Comparison of ENCODE assay signal across 9 cellular contexts in genomic region chr17:76246080-76247066, GRCh38. TPM values are rescaled to one million over a fixed set of nuclear protein-coding genes. Genes with fewer than 3 reads are reported as not detected.
DNase-seq lines count a peak whose midpoint lies in the region; ATAC-seq and TF ChIP-seq lines count a peak whose summit lies in the region.
"Had no signal": no experiment of that assay in that cellular context is flagged by ENCODE, and none has a peak within 500 bp of the region (broad histone marks: within the 10 kb centered on the region; RNA-seq: fewer than 3 reads in every experiment).

No MANE protein-coding gene starts in this region.

- CTCF ChIA-PET in mammary epithelial cell (lab: Charles Lee; ENCODE audit: low non-redundant PET) = no interaction called here

- H3K9me3 Mint-ChIP-seq in IgD-negative memory B cell (no peaks in the 10 kb centered on the region), nephron (no peaks in the 10 kb centered on the region)

- H3K36me3 Mint-ChIP-seq in IgD-negative memory B cell (no peaks in the 10 kb centered on the region), nephron (ENCODE audit: low read depth) (no peaks in the 10 kb centered on the region)

- no peak overlapping the region for H3K27ac ChIP-seq in mammary epithelial cell (ENCODE audit: insufficient read depth, low read depth, low read length)
- H3K27ac ChIP-seq: thyroid gland had no signal

- in situ Hi-C loops in mammary epithelial cell (cut with MboI; ENCODE audit: low sequenced_read_pairs in 2 of 2) = no loop called here

- no peaks in the 10 kb centered on the region for H3K36me3 ChIP-seq in mammary epithelial cell (ENCODE audit: insufficient read depth, low read length)
- H3K36me3 ChIP-seq: thyroid gland had no signal

- WGBS in mammary epithelial cell (ENCODE audit: low coverage, missing lambda C conversion rate) = 73% methylated on average over 5 of the region's 7 CpGs

- H3K9ac ChIP-seq in mammary epithelial cell (ENCODE audit: insufficient read depth, low read length) = no peak overlapping the region

- H3K4me1 Mint-ChIP-seq in IgD-negative memory B cell (peaks cover 12 to 14% (median 13%) of the 10 kb centered on the region in 3 donors), nephron (peaks cover 42% of the 10 kb centered on the region)

- dilution Hi-C loops in mammary epithelial cell (cut with HindIII; ENCODE audit: low sequenced_read_pairs) = no loop called here

- no peak for TF ChIP-seq CTCF in nephron (IDR thresholded peaks at IDR 0.05; ENCODE audit: unreplicated experiment in 3 of 3)
- no peak for TF ChIP-seq CTCF in mammary epithelial cell (conservative IDR thresholded peaks at IDR 0.05 in 1 of 2, IDR thresholded peaks at IDR 0.05 in 1 of 2; ENCODE audit: extremely low read depth in 1 of 2, insufficient read depth in 1 of 2, low read depth in 1 of 2, low read length in 2 of 2)

- no peak overlapping the region for H2AFZ ChIP-seq in mammary epithelial cell (ENCODE audit: low read depth, low read length)

- H3K4me3 ChIP-seq in mammary epithelial cell (replicated peaks in 1 of 3; ENCODE audit: insufficient read depth in 1 of 3, low read depth in 2 of 3, low read length in 3 of 3) = no peak overlapping the region
- H3K4me3 ChIP-seq: thyroid gland had no signal

- no TSS peak for BruUV-seq in mammary epithelial cell (replicated peaks; lab: Mats Ljungman, UMichigan)

- no peaks in the 10 kb centered on the region for H3K9me3 ChIP-seq in mammary epithelial cell (replicated peaks; ENCODE audit: insufficient read depth, low read length)
- H3K9me3 ChIP-seq: thyroid gland had no signal

- peaks cover 2% of the 10 kb centered on the region for H3K4me1 ChIP-seq in mammary epithelial cell (ENCODE audit: insufficient read depth, low read length)

- peaks cover 14% of the 10 kb centered on the region for H3K27me3 ChIP-seq in mammary epithelial cell (ENCODE audit: insufficient read depth, low read length)
- H3K27me3 ChIP-seq: thyroid gland had no signal

- H3K27ac Mint-ChIP-seq in IgD-negative memory B cell = peak overlapping the region in 1 of 3 donors; percentile 91
- H3K27ac Mint-ChIP-seq in nephron = peak overlapping the region; percentile 50 to 88 (median 73)

- intact Hi-C loops in mammary epithelial cell (cut with micrococcal nuclease) = no loop called here

- peak; percentile 77 for DNase-seq in activated effector memory CD4-positive, alpha-beta T cell treated with anti-CD3 and anti-CD28 coated beads, Interleukin-2, amount 50 U/mL, for 16 hours
- DNase-seq in GM03348 (ENCODE audit: low spot score) = no peak
- no peak for DNase-seq in amygdala (lab: John Stamatoyannopoulos, UW)
- no peak for DNase-seq in mammary epithelial cell

- H3K27me3 Mint-ChIP-seq in IgD-negative memory B cell (peaks cover 22% of the 10 kb centered on the region), nephron (ENCODE audit: low read depth) (peaks cover 17% of the 10 kb centered on the region)

- H4K20me1 ChIP-seq in mammary epithelial cell (ENCODE audit: insufficient read depth, low read length) = no peaks in the 10 kb centered on the region

- peak; percentile 66 for ATAC-seq in GM18499 (IDR thresholded peaks at IDR 0.05; ENCODE audit: insufficient read depth, unreplicated experiment)
- ATAC-seq in GM21529 (IDR thresholded peaks at IDR 0.05; ENCODE audit: unreplicated experiment) = peak; percentile 97

- no peaks in the 10 kb centered on the region for H3K79me2 ChIP-seq in mammary epithelial cell (ENCODE audit: insufficient read depth, low read length)

- H3K4me2 ChIP-seq in mammary epithelial cell (ENCODE audit: insufficient read depth, low read depth, low read length) = no peak overlapping the region

- peak overlapping the region in 3 of 4 donors; percentile 7 to 63 (median 30) for H3K4me3 Mint-ChIP-seq in IgD-negative memory B cell
- H3K4me3 Mint-ChIP-seq in nephron = peak overlapping the region in 2 of 3 experiments; percentile 33 to 38

RNA-seq across cellular contexts. Expression of gene RNF157, which starts 6.1 kb away (rescaled TPM):
- 0.43 TPM for polyA plus RNA-seq in IgD-negative memory B cell
- not detected for total RNA-seq in mammary epithelial cell
- polyA plus RNA-seq in mammary epithelial cell = 0.07 TPM
- not detected for polyA minus RNA-seq in mammary epithelial cell

RNA-seq across cellular contexts. Expression of gene UBALD2, which starts 18.8 kb away (rescaled TPM):
- polyA plus RNA-seq in IgD-negative memory B cell (4.3 TPM), mammary epithelial cell (15.3 TPM)
- total RNA-seq in mammary epithelial cell = 10 to 100 TPM in 1 of 2 donors, 1 to 10 TPM in 1; 5.7 to 54.7 TPM
- polyA minus RNA-seq in mammary epithelial cell = 9.2 TPM
